ENCODE assay signal across 7 cellular contexts in genomic region chr13:21625366-21625765, GRCh38. TPM values are rescaled to one million over a fixed set of nuclear protein-coding genes. Genes with fewer than 3 reads are reported as not detected.
DNase-seq lines count a peak whose midpoint lies in the region; ATAC-seq and TF ChIP-seq lines count a peak whose summit lies in the region.

No MANE protein-coding gene starts in this region.

- in situ Hi-C loops in transverse colon (cut with MboI; ENCODE audit: low pct_ligation_motif_present in 1 of 4, low pct_unique_long_range_greater_than_20kb in 1 of 4, low sequenced_read_pairs in 3 of 4), result loop anchor here (25.0 kb wide), 3 partner anchors 662 to 1162 kb away; no protein-coding TSS in a partner anchor

- ATAC-seq in HG03280 (IDR thresholded peaks at IDR 0.05; ENCODE audit: unreplicated experiment) (peak; percentile 73), GM21723 (IDR thresholded peaks at IDR 0.05; ENCODE audit: unreplicated experiment) (no peak), HG02973 (IDR thresholded peaks at IDR 0.05; ENCODE audit: unreplicated experiment) (no peak)

- H2AFZ ChIP-seq in OCI-LY7 (ENCODE audit: low read length), result no peak overlapping the region

- no peak overlapping the region for H3K4me3 ChIP-seq in OCI-LY7 (ENCODE audit: low read depth, low read length, poor library complexity, severe bottlenecking)
- H3K4me3 ChIP-seq in transverse colon, result no peak overlapping the region

- BruUV-seq in OCI-LY7 (replicated peaks; lab: Mats Ljungman, UMichigan), result no TSS peak

- H3K79me2 ChIP-seq in OCI-LY7 (ENCODE audit: insufficient read depth, low read depth, low read length), result no peaks in the 10 kb centered on the region

- DNase-seq in EL, result peak; percentile 30
- peak; percentile 50 for DNase-seq in OCI-LY7 (ENCODE audit: low spot score)
- peak; percentile 7 for DNase-seq in fibroblast of gingiva (ENCODE audit: low read depth)
- peak; percentile 19 for DNase-seq in transverse colon

- H3K4me1 ChIP-seq in OCI-LY7 (ENCODE audit: insufficient read depth, low read length, poor library complexity, severe bottlenecking), result no peaks in the 10 kb centered on the region
- H3K4me1 ChIP-seq in transverse colon, result no peaks in the 10 kb centered on the region

- H3K36me3 ChIP-seq in OCI-LY7 (ENCODE audit: insufficient read depth, low read length) (no peaks in the 10 kb centered on the region), transverse colon (no peaks in the 10 kb centered on the region)

- intact Hi-C loops in OCI-LY7 (cut with micrococcal nuclease; ENCODE audit: unreplicated experiment), result no loop called here
- intact Hi-C loops in transverse colon (cut with DNase I; ENCODE audit: low total_unique reads), result no loop called here

- H3K9me3 ChIP-seq in OCI-LY7 (ENCODE audit: low read length) (peaks cover 2% of the 10 kb centered on the region; the same call in 1 of the 2 replicates), transverse colon (no peaks in the 10 kb centered on the region)

- no peak for TF ChIP-seq POLR2A in transverse colon (IDR thresholded peaks at IDR 0.05)

- WGBS in transverse colon (ENCODE audit: low coverage in 1 of 2), 2 donors, result 41 to 46% methylated on average over 6 to 8 of the region's 8 CpGs

- no peak for TF ChIP-seq EP300 in transverse colon (IDR thresholded peaks at IDR 0.05; ENCODE audit: low read depth)

- H3K27ac ChIP-seq in OCI-LY7 (ENCODE audit: low read depth, low read length, poor library complexity, severe bottlenecking) (no peak overlapping the region), transverse colon (no peak overlapping the region)

- CTCF ChIA-PET in OCI-LY7 (lab: Charles Lee; ENCODE audit: unreplicated experiment), result no interaction called here

- no peaks in the 10 kb centered on the region for H3K9me2 ChIP-seq in OCI-LY7 (ENCODE audit: insufficient read depth, low read length)

- H3K4me2 ChIP-seq in OCI-LY7 (ENCODE audit: low read length), result no peak overlapping the region

- H4K20me1 ChIP-seq in OCI-LY7 (ENCODE audit: insufficient read depth, low read length), result no peaks in the 10 kb centered on the region

- TF ChIP-seq CTCF in OCI-LY7 (conservative IDR thresholded peaks at IDR 0.05; ENCODE audit: low read length) (peak; percentile 83), transverse colon (IDR thresholded peaks at IDR 0.05) (peak; percentile 31 to 45 (median 43))

- POLR2A ChIA-PET in OCI-LY7 (lab: Charles Lee), result no interaction called here

- H3K27me3 ChIP-seq in transverse colon, result no peaks in the 10 kb centered on the region

RNA-seq across cellular contexts. Expression of gene MICU2, which starts 21.4 kb away (rescaled TPM):
- total RNA-seq in OCI-LY7 (2014; rRNA removed; shearing (Covaris generic)), result 41.6 and 51.3 TPM in 2 replicates
- total RNA-seq in OCI-LY7 (2022) (37.5 and 40.8 TPM in 2 replicates), transverse colon (100 to 1,000 TPM in 1 of 4 donors, 10 to 100 TPM in 3; 48.8 to 101 (median 90.0) TPM)

RNA-seq across cellular contexts. Expression of gene FGF9, which starts 45.5 kb away (rescaled TPM):
- total RNA-seq in OCI-LY7 (2014; rRNA removed; shearing (Covaris generic)), result 2.2 and 4.7 TPM in 2 replicates
- 11.4 and 14.4 TPM in 2 replicates for total RNA-seq in OCI-LY7 (2022)
- total RNA-seq in transverse colon, result 1 to 10 TPM in 2 of 4 donors, under 1 TPM in 1, not detected in 1; 0.27 to 1.8 (median 1.4) TPM
